Comparison of ENCODE assay signal across 8 cellular contexts in the genomic region with DNA sequence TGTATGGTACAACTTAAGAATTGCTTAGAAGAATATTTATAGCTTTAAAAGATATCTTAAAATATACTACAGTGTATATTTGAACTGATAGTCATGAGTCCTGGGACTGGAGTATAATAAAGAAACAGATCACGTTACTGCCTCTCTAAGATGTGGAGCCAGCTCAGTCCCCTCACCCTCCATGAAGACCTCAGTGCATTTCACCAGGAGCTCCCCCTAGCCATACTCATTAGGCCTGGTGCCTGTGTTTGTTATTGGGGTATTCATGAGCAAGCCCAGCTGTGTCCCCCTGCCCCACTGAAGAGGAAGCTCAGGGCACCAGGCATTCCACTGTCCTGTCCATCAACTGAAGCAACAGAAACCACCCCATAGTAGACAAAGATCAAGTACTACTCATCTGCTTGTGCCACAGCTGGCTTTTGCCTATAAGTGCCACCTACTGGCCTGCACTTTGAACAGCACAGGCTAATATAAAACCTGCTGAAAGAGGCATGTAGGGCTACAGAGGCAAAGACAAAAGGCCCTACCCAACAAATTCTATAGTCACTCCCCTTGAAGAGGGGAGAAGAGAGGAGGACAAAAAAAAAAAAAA.
DNase-seq lines count a peak whose midpoint lies in the region; ATAC-seq, FAIRE-seq and TF ChIP-seq lines count a peak whose summit lies in the region.

No MANE protein-coding gene starts in this region.

- peak; percentile 67 for TF ChIP-seq CTCF in 22Rv1 (IDR thresholded peaks at IDR 0.05)
- peak; percentile 35 for TF ChIP-seq CTCF in kidney (IDR thresholded peaks at IDR 0.05; ENCODE audit: borderline replicate concordance, extremely low read depth, insufficient read depth)

- H3K27ac Mint-ChIP-seq in activated T-cell treated with anti-CD3 and anti-CD28 coated beads, Interleukin-2, amount 50 U/mL, for 72 hours, result no peak overlapping the region

- ATAC-seq in GM18498 (IDR thresholded peaks at IDR 0.05; ENCODE audit: unreplicated experiment) (peak; percentile 79), HG03354 (IDR thresholded peaks at IDR 0.05; ENCODE audit: poor library complexity, severe bottlenecking, unreplicated experiment) (peak; percentile 75), HG02678 (IDR thresholded peaks at IDR 0.05; ENCODE audit: unreplicated experiment) (no peak)
- ATAC-seq in activated T-cell treated with anti-CD3 and anti-CD28 coated beads, Interleukin-2, amount 50 U/mL, for 72 hours (replicated peaks in 1 of 2), result no peak

- DNase-seq in SW 1271 (lab: John Stamatoyannopoulos, UW), result peak; percentile 19 to 54
- no peak for DNase-seq in kidney
- DNase-seq in activated T-cell treated with anti-CD3 and anti-CD28 coated beads, Interleukin-2, amount 50 U/mL, for 72 hours, result no peak
- no peak for DNase-seq in NCI-H146 treated with DMSO at 0.1 percent for 48 hours (lab: John Stamatoyannopoulos, UW; ENCODE audit: unreplicated experiment)

- H3K4me1 ChIP-seq in kidney (ENCODE audit: control insufficient read depth in 1 of 2, insufficient read depth in 1 of 2, low read depth in 1 of 2, low read length in 2 of 2), result no peaks in the 10 kb centered on the region

- H3K4me3 ChIP-seq in kidney (ENCODE audit: low read length in 2 of 2), result no peak overlapping the region

- no peaks in the 10 kb centered on the region for H3K36me3 Mint-ChIP-seq in activated T-cell treated with anti-CD3 and anti-CD28 coated beads, Interleukin-2, amount 50 U/mL, for 72 hours (ENCODE audit: insufficient read depth in 2 of 2)

- no peak for FAIRE-seq in kidney (lab: Jason Lieb, UNC)

- H3K36me3 ChIP-seq in kidney (ENCODE audit: control insufficient read depth in 1 of 2, insufficient read depth in 2 of 2, low read length in 2 of 2), result no peaks in the 10 kb centered on the region

- no peak overlapping the region for H3K4me3 Mint-ChIP-seq in activated T-cell treated with anti-CD3 and anti-CD28 coated beads, Interleukin-2, amount 50 U/mL, for 72 hours

- H3K9me3 Mint-ChIP-seq in activated T-cell treated with anti-CD3 and anti-CD28 coated beads, Interleukin-2, amount 50 U/mL, for 72 hours, result peaks cover 2 to 4% of the 10 kb centered on the region in 2 donors

- no peak overlapping the region for H3K9ac ChIP-seq in kidney (ENCODE audit: low read length in 2 of 2)

- H3K4me1 Mint-ChIP-seq in activated T-cell treated with anti-CD3 and anti-CD28 coated beads, Interleukin-2, amount 50 U/mL, for 72 hours (ENCODE audit: low read depth), result no peaks in the 10 kb centered on the region

- H3K27me3 Mint-ChIP-seq in activated T-cell treated with anti-CD3 and anti-CD28 coated beads, Interleukin-2, amount 50 U/mL, for 72 hours (ENCODE audit: low read depth), result no peaks in the 10 kb centered on the region

- H3K27ac ChIP-seq in 22Rv1, result no peak overlapping the region
- H3K27ac ChIP-seq in kidney (ENCODE audit: low read depth in 2 of 2, low read length in 2 of 2), result no peak overlapping the region

- H3K9me3 ChIP-seq in kidney (ENCODE audit: control insufficient read depth in 1 of 2, low read length in 2 of 2), result no peaks in the 10 kb centered on the region

- intact Hi-C loops in kidney (cut with DNase I), result no loop called here

Comparison
In these comparisons a context has a peak if more than half of its experiments do, and no peak if none do; other contexts are left out.
1. ATAC-seq: peak in GM18498 (single experiment) and HG03354 (single experiment); none in HG02678 (single experiment) and activated T-cell treated with anti-CD3 and anti-CD28 coated beads, Interleukin-2, amount 50 U/mL, for 72 hours (0 of 2).
2. DNase-seq: peak in SW 1271 (2 of 2); none in kidney (single experiment), activated T-cell treated with anti-CD3 and anti-CD28 coated beads, Interleukin-2, amount 50 U/mL, for 72 hours (0 of 2) and NCI-H146 treated with DMSO at 0.1 percent for 48 hours (single experiment).